ENCODE assay signal across 9 cellular contexts in genomic region chrX:15930585-15930984, GRCh38.
A peak's percentile ranks its signal among the peaks of the same experiment; 100 is the strongest.
DNase-seq lines count a peak whose midpoint lies in the region; ATAC-seq and TF ChIP-seq lines count a peak whose summit lies in the region.
"Had no signal": no experiment of that assay in that cellular context is flagged by ENCODE, and none has a peak within 500 bp of the region (broad histone marks: within the 10 kb centered on the region; RNA-seq: fewer than 3 reads in every experiment).

No MANE protein-coding gene starts in this region.

- no peak overlapping the region for H2AK5ac ChIP-seq in mesendoderm (ENCODE audit: low read length)

- H3K27ac Mint-ChIP-seq in WTC11 = no peak overlapping the region

- ATAC-seq in WTC11 = peak; percentile 80

- H3K27me3 Mint-ChIP-seq in WTC11 (ENCODE audit: low read depth) = no peaks in the 10 kb centered on the region

- H3K23ac ChIP-seq in mesendoderm (ENCODE audit: low read length) = no peak overlapping the region

- H3K4me3 ChIP-seq in mesendoderm (ENCODE audit: low read length) = no peak overlapping the region
- H3K4me3 ChIP-seq: thoracic aorta had no signal

- peak; percentile 40 for DNase-seq in GM04504 (ENCODE audit: low read depth)
- peak; percentile 40 for DNase-seq in LHCN-M2 (ENCODE audit: low read depth)
- DNase-seq in WTC11 (ENCODE audit: low spot score) = no peak
- peak; percentile 75 for DNase-seq in mesendoderm
- DNase-seq in Ammon's horn (ENCODE audit: low spot score) = no peak
- no peak for DNase-seq in posterior cingulate gyrus
- DNase-seq in islet precursor cell = no peak
- no peak for DNase-seq in SHP77 treated with DMSO at 0.1 percent for 48 hours (lab: John Stamatoyannopoulos, UW)

- H3K79me1 ChIP-seq in mesendoderm (ENCODE audit: low read length) = no peaks in the 10 kb centered on the region

- no peak for TF ChIP-seq CTCF in WTC11 (IDR thresholded peaks at IDR 0.05)

- H3K27ac ChIP-seq in mesendoderm (ENCODE audit: low read depth, low read length) = no peak overlapping the region
- H3K27ac ChIP-seq: thoracic aorta had no signal

- intact Hi-C loops in posterior cingulate gyrus (cut with DNase I) = no loop called here

- no peaks in the 10 kb centered on the region for H3K36me3 Mint-ChIP-seq in WTC11

- no peaks in the 10 kb centered on the region for H3K9me3 Mint-ChIP-seq in WTC11

- no peaks in the 10 kb centered on the region for H3K36me3 ChIP-seq in mesendoderm (ENCODE audit: control insufficient read depth, insufficient read depth, low read length)
- H3K36me3 ChIP-seq: thoracic aorta had no signal

- POLR2A ChIA-PET in WTC11 (lab: Charles Lee) = interaction anchor here (1.0 kb wide), 1 partner anchor 76 kb away, joined by 3 read pairs; the partner anchor contains the start of gene AP1S2

- H3K4me3 Mint-ChIP-seq in WTC11 = no peak overlapping the region

- no peak overlapping the region for H3K56ac ChIP-seq in mesendoderm (ENCODE audit: low read length)

- H3K27me3 ChIP-seq in mesendoderm (ENCODE audit: insufficient read depth, low read length, poor library complexity) = no peaks in the 10 kb centered on the region

- H2BK120ac ChIP-seq in mesendoderm (ENCODE audit: low read depth, low read length) = no peak overlapping the region

- no peak overlapping the region for H3K18ac ChIP-seq in mesendoderm (ENCODE audit: low read length)

- H3K4ac ChIP-seq in mesendoderm (ENCODE audit: low read depth, low read length) = no peak overlapping the region

- H3K4me1 Mint-ChIP-seq in WTC11 = peaks cover 33% of the 10 kb centered on the region

- WGBS in mesendoderm (ENCODE audit: extremely low coverage, insufficient coverage, low lambda C conversion rate) = no CpG with 5 or more reads among the region's 5 CpGs

- no peak overlapping the region for H3K9ac ChIP-seq in mesendoderm (ENCODE audit: low read length)

- H3K4me1 ChIP-seq in mesendoderm (ENCODE audit: control insufficient read depth, low read depth, low read length) = no peaks in the 10 kb centered on the region

- no peak overlapping the region for H4K5ac ChIP-seq in mesendoderm (ENCODE audit: low read length)

- H4K8ac ChIP-seq in mesendoderm (ENCODE audit: low read depth, low read length) = peak overlapping the region; percentile 28

- CTCF ChIA-PET in WTC11 (lab: Charles Lee) = interaction anchor here (0.5 to 2.1 kb wide), 13 partner anchors 26 to 741 kb away, joined by 3 to 17 read pairs (median 4); partner anchors contain the start of genes AP1S2 and GRPR

- H3K4me2 ChIP-seq in mesendoderm (ENCODE audit: low read length) = no peak overlapping the region

- no peak overlapping the region for H2BK5ac ChIP-seq in mesendoderm (ENCODE audit: low read length)

- no peak overlapping the region for H2BK15ac ChIP-seq in mesendoderm (replicated peaks; ENCODE audit: low read depth)

- no peaks in the 10 kb centered on the region for H3K79me2 ChIP-seq in mesendoderm (ENCODE audit: control insufficient read depth, insufficient read depth, low read length)

TF ChIP-seq in WTC11, 78 proteins besides CTCF, POLR2A, EP300 and RAD21 (continues in another document):
- TF ChIP-seq MAX (CRISPR knock-in tag; IDR thresholded peaks at IDR 0.05) (no peak), SOX15 (CRISPR knock-in tag; IDR thresholded peaks at IDR 0.05) (no peak), MLX (CRISPR knock-in tag; IDR thresholded peaks at IDR 0.05) (no peak), NFATC4 (CRISPR knock-in tag; IDR thresholded peaks at IDR 0.05) (no peak), ARID4B (CRISPR knock-in tag; IDR thresholded peaks at IDR 0.05; ENCODE audit: borderline replicate concordance) (no peak), ZBTB43 (CRISPR knock-in tag; IDR thresholded peaks at IDR 0.05) (no peak), TP53 (CRISPR knock-in tag; IDR thresholded peaks at IDR 0.05) (no peak), PREB (CRISPR knock-in tag; IDR thresholded peaks at IDR 0.05; ENCODE audit: borderline replicate concordance) (no peak), ATF2 (CRISPR knock-in tag; IDR thresholded peaks at IDR 0.05; ENCODE audit: borderline replicate concordance, low read depth) (no peak)
- TF ChIP-seq, protein P1, sequence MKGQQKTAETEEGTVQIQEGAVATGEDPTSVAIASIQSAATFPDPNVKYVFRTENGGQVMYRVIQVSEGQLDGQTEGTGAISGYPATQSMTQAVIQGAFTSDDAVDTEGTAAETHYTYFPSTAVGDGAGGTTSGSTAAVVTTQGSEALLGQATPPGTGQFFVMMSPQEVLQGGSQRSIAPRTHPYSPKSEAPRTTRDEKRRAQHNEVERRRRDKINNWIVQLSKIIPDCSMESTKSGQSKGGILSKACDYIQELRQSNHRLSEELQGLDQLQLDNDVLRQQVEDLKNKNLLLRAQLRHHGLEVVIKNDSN (CRISPR knock-in tag; IDR thresholded peaks at IDR 0.05) = no peak

Comparison
In these comparisons a context has a peak if more than half of its experiments do, and no peak if none do; other contexts are left out.
1. DNase-seq: peak in GM04504 (single experiment), LHCN-M2 (single experiment) and mesendoderm (single experiment); none in WTC11 (single experiment), Ammon's horn (single experiment), posterior cingulate gyrus (0 of 10), islet precursor cell (single experiment) and SHP77 treated with DMSO at 0.1 percent for 48 hours (single experiment).